ENCODE assay signal across 10 cellular contexts in genomic region chr11:11998091-11998781, GRCh38. TPM values are rescaled to one million over a fixed set of nuclear protein-coding genes. Genes with fewer than 3 reads are reported as not detected.
DNase-seq lines count a peak whose midpoint lies in the region; ATAC-seq and FAIRE-seq lines count a peak whose summit lies in the region.
"Had no signal": no experiment of that assay in that cellular context is flagged by ENCODE, and none has a peak within 500 bp of the region (broad histone marks: within the 10 kb centered on the region; RNA-seq: fewer than 3 reads in every experiment).

No MANE protein-coding gene starts in this region.

- H3K4me3 Mint-ChIP-seq in activated naive CD4-positive, alpha-beta T cell treated with anti-CD3 and anti-CD28 coated beads, Interleukin-2, amount 50 U/mL, for 24 hours, result peak overlapping the region; percentile 54
- H3K4me3 Mint-ChIP-seq in T-helper 17 cell, result peak overlapping the region; percentile 68

- no peak overlapping the region for H3K27ac Mint-ChIP-seq in activated naive CD4-positive, alpha-beta T cell treated with anti-CD3 and anti-CD28 coated beads, Interleukin-2, amount 50 U/mL, for 24 hours
- H3K27ac Mint-ChIP-seq in T-helper 17 cell, result peak overlapping the region; percentile 27
- H3K27ac Mint-ChIP-seq: progenitor cell of endocrine pancreas had no signal

- H3K9me3 ChIP-seq in T-helper 17 cell (ENCODE audit: control insufficient read depth, low read length, poor library complexity, severe bottlenecking), result no peaks in the 10 kb centered on the region

- H3K27me3 Mint-ChIP-seq in activated naive CD4-positive, alpha-beta T cell treated with anti-CD3 and anti-CD28 coated beads, Interleukin-2, amount 50 U/mL, for 24 hours, result peaks cover 16% of the 10 kb centered on the region
- peaks cover 71% of the 10 kb centered on the region for H3K27me3 Mint-ChIP-seq in T-helper 17 cell
- H3K27me3 Mint-ChIP-seq: progenitor cell of endocrine pancreas had no signal

- peak; percentile 86 for FAIRE-seq in urothelium cell line (lab: Jason Lieb, UNC)

- peaks cover 4% of the 10 kb centered on the region for H3K4me1 Mint-ChIP-seq in activated naive CD4-positive, alpha-beta T cell treated with anti-CD3 and anti-CD28 coated beads, Interleukin-2, amount 50 U/mL, for 24 hours
- H3K4me1 Mint-ChIP-seq in T-helper 17 cell, result peaks cover 13% of the 10 kb centered on the region

- no peaks in the 10 kb centered on the region for H3K9me3 Mint-ChIP-seq in activated naive CD4-positive, alpha-beta T cell treated with anti-CD3 and anti-CD28 coated beads, Interleukin-2, amount 50 U/mL, for 24 hours

- H3K36me3 Mint-ChIP-seq in activated naive CD4-positive, alpha-beta T cell treated with anti-CD3 and anti-CD28 coated beads, Interleukin-2, amount 50 U/mL, for 24 hours, result no peaks in the 10 kb centered on the region
- H3K36me3 Mint-ChIP-seq in T-helper 17 cell (ENCODE audit: low read depth), result peaks cover 2% of the 10 kb centered on the region

- ATAC-seq in T-helper 17 cell, result no peak
- no peak for ATAC-seq in GM19351 (IDR thresholded peaks at IDR 0.05; ENCODE audit: unreplicated experiment)

- DNase-seq in activated naive CD4-positive, alpha-beta T cell treated with Interleukin-2 at 50 U/mL for 16 hours, result no peak
- DNase-seq in T-helper 17 cell, result no peak
- peak; percentile 88 for DNase-seq in fibroblast of peridontal ligament (ENCODE audit: extremely low read depth)
- DNase-seq in urothelium cell line (ENCODE audit: low spot score), result peak; percentile 83
- DNase-seq in NCI-H82 (lab: John Stamatoyannopoulos, UW), result no peak
- no peak for DNase-seq in COLO668 (lab: John Stamatoyannopoulos, UW; ENCODE audit: unreplicated experiment)
- DNase-seq: DND-41 had no signal

RNA-seq across cellular contexts. Expression of gene DKK3, which starts 10.2 kb away (rescaled TPM):
- total RNA-seq in T-helper 17 cell, result 1 to 10 TPM in 1 of 2 donors, under 1 TPM in 1; 0.91 to 1.6 TPM

Comparison
In these comparisons a context has a peak if more than half of its experiments do, and no peak if none do; other contexts are left out.
1. DNase-seq: peak in fibroblast of peridontal ligament (single experiment) and urothelium cell line (single experiment); none in activated naive CD4-positive, alpha-beta T cell treated with Interleukin-2 at 50 U/mL for 16 hours (single experiment), T-helper 17 cell (0 of 3), NCI-H82 (single experiment) and COLO668 (single experiment).